In genomic region chr21:24738063-24738462, GRCh38 we compare ENCODE assay signal across 30 cellular contexts.
"Had no signal": no experiment of that assay in that cellular context is flagged by ENCODE, and none has a peak within 500 bp of the region (broad histone marks: within the 10 kb centered on the region; RNA-seq: fewer than 3 reads in every experiment).

No MANE protein-coding gene starts in this region.

- H3K36me3 ChIP-seq: adrenal gland, ascending aorta, brain microvascular endothelial cell, breast epithelium, cardiac muscle cell had no signal

- H3K9me3 ChIP-seq: adrenal gland, ascending aorta, body of pancreas, breast epithelium had no signal

- H3K27me3 ChIP-seq: adrenal gland, ascending aorta, body of pancreas, brain microvascular endothelial cell, breast epithelium, cardiac muscle cell had no signal

- H3K4me3 ChIP-seq: adrenal gland, ascending aorta, body of pancreas, breast epithelium, cardiac muscle cell had no signal

- DNase-seq: activated effector memory CD4-positive, alpha-beta T cell treated with anti-CD3 and anti-CD28 coated beads, Interleukin-2, amount 50 U/mL, for 16 hours; activated effector memory CD4-positive, alpha-beta T cell treated with Interleukin-2 at 50 U/mL for 16 hours; activated gamma-delta T cell; activated gamma-delta T cell treated with Interleukin-2 at 50 U/mL for 16 hours; activated naive CD4-positive, alpha-beta T cell; activated naive CD4-positive, alpha-beta T cell treated with anti-CD3 and anti-CD28 coated beads for 36 hours; activated naive CD4-positive, alpha-beta T cell treated with anti-CD3 and anti-CD28 coated beads, Interleukin-2, amount 10 ng/mL, durations not matched to agents 7 days and 5 days; activated naive CD4-positive, alpha-beta T cell treated with anti-CD3 and anti-CD28 coated beads, Interleukin-2, amount 50 U/mL, for 16 hours; activated naive CD4-positive, alpha-beta T cell treated with Interleukin-2 at 50 U/mL for 16 hours; activated naive CD8-positive, alpha-beta T cell treated with anti-CD3 and anti-CD28 coated beads for 36 hours; activated naive CD8-positive, alpha-beta T cell treated with anti-CD3 and anti-CD28 coated beads, Interleukin-2, amount 10 ng/mL, durations not matched to agents 7 days and 5 days; activated naive CD8-positive, alpha-beta T cell treated with anti-CD3 and anti-CD28 coated beads, Interleukin-2, amount 50 U/mL, for 24 hours; activated T-cell treated with anti-CD3 and anti-CD28 coated beads, Interleukin-2, amount 50 U/mL, for 1 hour; activated T-cell treated with anti-CD3 and anti-CD28 coated beads, Interleukin-2, amount 50 U/mL, for 24 hours; activated T-cell treated with anti-CD3 and anti-CD28 coated beads, Interleukin-2, amount 50 U/mL, for 4 hours; activated T-cell treated with anti-CD3 and anti-CD28 coated beads, Interleukin-2, amount 50 U/mL, for 48 hours; activated T-cell treated with anti-CD3 and anti-CD28 coated beads, Interleukin-2, amount 50 U/mL, for 72 hours; adrenal gland; amniotic stem cell; amygdala; anterior cingulate cortex; aorta; body of pancreas; brain microvascular endothelial cell; caudate nucleus; central memory CD4-positive, alpha-beta T cell; cerebellar nuclear complex had no signal

- H3K27ac ChIP-seq: adrenal gland, ascending aorta, body of pancreas, brain microvascular endothelial cell, breast epithelium, cardiac muscle cell had no signal
